Comparison of ENCODE assay signal across 8 cellular contexts in genomic region chr16:29612381-29613306, GRCh38. TPM values are rescaled to one million over a fixed set of nuclear protein-coding genes. Genes with fewer than 3 reads are reported as not detected.
DNase-seq lines count a peak whose midpoint lies in the region; ATAC-seq, FAIRE-seq and TF ChIP-seq lines count a peak whose summit lies in the region.
"Not testable (repeated sequence)": the region's sequence is repeated elsewhere in the genome, so short reads cannot be mapped to it uniquely, and the experiment has no call there.

No MANE protein-coding gene starts in this region.

- H3K27ac ChIP-seq in MM.1S (ENCODE audit: low read length), result peak overlapping the region; percentile 31; the same call in 1 of the 2 replicates
- not testable (repeated sequence) for H3K27ac ChIP-seq in iPS-18a (ENCODE audit: low read length)
- H3K27ac ChIP-seq in upper lobe of right lung, result peak overlapping the region; percentile 55

- intact Hi-C loops in upper lobe of right lung (cut with DNase I), result not testable (repeated sequence)

- not testable (repeated sequence) for H3K27me3 Mint-ChIP-seq in osteocyte (ENCODE audit: unreplicated experiment)

- not testable (repeated sequence) for H3K27me3 ChIP-seq in MM.1S (replicated peaks; ENCODE audit: insufficient read depth, low read length); iPS-18a (ENCODE audit: control insufficient read depth, insufficient read depth, low read length); upper lobe of right lung

- not testable (repeated sequence) for H4K20me1 ChIP-seq in MM.1S (ENCODE audit: insufficient read depth, low read length)

- peaks cover 20% of the 10 kb centered on the region for H3K4me1 Mint-ChIP-seq in osteocyte (ENCODE audit: unreplicated experiment)

- not testable (repeated sequence) for H3K36me3 ChIP-seq in MM.1S (replicated peaks; ENCODE audit: insufficient read depth, low read length); iPS-18a (ENCODE audit: control insufficient read depth, low read depth, low read length); upper lobe of right lung

- H3K9me3 Mint-ChIP-seq in osteocyte (ENCODE audit: unreplicated experiment), result not testable (repeated sequence)

- H3K4me2 ChIP-seq in MM.1S (ENCODE audit: low read depth, low read length), result peak overlapping the region; percentile 58; the same call in 1 of the 2 replicates

- peak overlapping the region; percentile 72; the same call in 1 of the 2 replicates for H2AFZ ChIP-seq in MM.1S (ENCODE audit: low read length)

- peak overlapping the region; percentile 88 for H3K27ac Mint-ChIP-seq in osteocyte (ENCODE audit: unreplicated experiment)

- DNase-seq in GM18507 (ENCODE audit: extremely low spot score, insufficient read length, low read depth); osteocyte (ENCODE audit: extremely low spot score, unreplicated experiment); upper lobe of right lung: not testable (repeated sequence)
- DNase-seq in MM.1S (peak; percentile 15), choroid plexus epithelial cell (ENCODE audit: low read depth) (peak; percentile 10)
- DNase-seq in activated CD4-positive, alpha-beta T cell treated with anti-CD3 and anti-CD28 coated beads for 48 hours, result peak; percentile 45

- not testable (repeated sequence) for H3K9me2 ChIP-seq in MM.1S (replicated peaks; ENCODE audit: insufficient read depth, low read length)

- peak overlapping the region; percentile 78 for H3K9ac ChIP-seq in MM.1S (ENCODE audit: low read length)
- H3K9ac ChIP-seq in iPS-18a (ENCODE audit: low read length), result peak overlapping the region; percentile 66

- peak; percentile 27 for ATAC-seq in HG02763 (IDR thresholded peaks at IDR 0.05; ENCODE audit: unreplicated experiment)
- peak; percentile 34 for ATAC-seq in upper lobe of right lung

- H3K36me3 Mint-ChIP-seq in osteocyte (ENCODE audit: unreplicated experiment), result not testable (repeated sequence)

- H3K4me3 Mint-ChIP-seq in osteocyte (ENCODE audit: unreplicated experiment), result peak overlapping the region; percentile 75

- H3K4me1 ChIP-seq in MM.1S (ENCODE audit: low read length); iPS-18a (ENCODE audit: control insufficient read depth, low read depth, low read length); upper lobe of right lung: not testable (repeated sequence)

- H3K4me3 ChIP-seq in MM.1S (ENCODE audit: low read length) (peak overlapping the region; percentile 87), choroid plexus epithelial cell (ENCODE audit: low read depth, low read length) (peak overlapping the region; percentile 75), iPS-18a (ENCODE audit: low read length) (peak overlapping the region; percentile 75), upper lobe of right lung (peak overlapping the region; percentile 64)

- FAIRE-seq in GM18507 (lab: Jason Lieb, UNC), result peak; percentile 41

- H3K9me3 ChIP-seq in MM.1S (replicated peaks; ENCODE audit: insufficient read depth, low read length); iPS-18a (ENCODE audit: control insufficient read depth, low read depth, low read length); upper lobe of right lung: not testable (repeated sequence)

- TF ChIP-seq CTCF in MM.1S (IDR thresholded peaks at IDR 0.05; ENCODE audit: low read length); choroid plexus epithelial cell (conservative IDR thresholded peaks at IDR 0.05; ENCODE audit: low read depth, low read length); osteocyte (IDR thresholded peaks at IDR 0.05); upper lobe of right lung (IDR thresholded peaks at IDR 0.05): not testable (repeated sequence)

- H3F3A ChIP-seq in MM.1S (ENCODE audit: insufficient read depth, low read length), result not testable (repeated sequence)

- H3K79me2 ChIP-seq in MM.1S (ENCODE audit: low read length), result peaks cover 25% of the 10 kb centered on the region

RNA-seq across cellular contexts. Expression of gene SPN, which starts 50.4 kb away (rescaled TPM):
- total RNA-seq in osteocyte (not detected in 2 replicates), upper lobe of right lung (70.7 TPM)

Comparison
In these comparisons a context has a peak if more than half of its experiments do, and no peak if none do; other contexts are left out.
1. RNA of gene SPN, which starts 50.4 kb away (total RNA-seq): 70.7 TPM in upper lobe of right lung (single experiment); not detected in osteocyte; every median in the first group is over 10 times any median in the second.
2. Peak in every context shown above with its lines, with median percentiles within 50 percentile points of each other: H3K4me3 ChIP-seq.